Comparison of ENCODE assay signal across 8 cellular contexts in the genomic region with DNA sequence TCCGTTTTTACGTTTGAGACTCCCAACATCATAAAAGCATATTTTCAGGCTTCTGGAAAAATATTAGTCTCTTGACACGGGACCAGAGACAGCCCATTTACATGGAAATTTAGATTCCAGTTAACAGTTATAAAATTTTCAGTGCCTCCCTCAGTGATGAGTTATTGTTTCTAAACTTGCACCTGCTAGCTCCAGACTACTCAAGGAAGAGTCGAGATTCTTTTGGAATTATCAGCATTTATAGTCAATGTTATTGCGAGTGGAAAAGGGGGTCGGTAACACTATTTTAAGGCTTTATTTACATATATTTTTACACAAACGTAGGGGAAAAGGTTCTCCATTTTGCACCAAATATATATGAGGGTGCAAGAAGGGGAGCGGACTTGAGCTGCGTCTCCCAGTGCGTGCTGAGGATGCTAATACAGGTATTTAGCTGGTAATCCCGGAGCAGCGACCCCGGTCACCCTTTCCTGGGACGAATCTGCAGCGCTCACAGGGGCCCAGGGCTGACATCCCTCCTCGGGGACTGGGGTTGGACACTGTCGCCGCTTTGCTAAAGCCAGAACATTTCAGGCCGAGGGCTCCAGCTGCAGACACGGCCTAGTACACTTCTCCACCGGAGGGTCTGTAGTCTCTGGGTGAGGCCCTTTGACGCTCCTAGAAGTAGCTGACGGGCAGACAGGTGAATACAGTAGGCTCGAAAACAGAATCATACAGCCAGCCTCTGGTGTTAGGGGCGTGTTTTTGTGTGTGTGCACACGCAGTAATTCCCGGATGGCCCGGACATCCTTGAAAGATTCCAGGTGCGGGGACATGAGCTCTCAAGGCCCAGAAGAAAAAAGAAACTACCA. TPM values are rescaled to one million over a fixed set of nuclear protein-coding genes. Genes with fewer than 3 reads are reported as not detected.
DNase-seq lines count a peak whose midpoint lies in the region; ATAC-seq and TF ChIP-seq lines count a peak whose summit lies in the region.

No MANE protein-coding gene starts in this region.

- DNase-seq in CD4-positive, alpha-beta T cell, result peak in 1 of 10 experiments; percentile 20
- DNase-seq in PC-3, result peak; percentile 36
- DNase-seq in effector memory CD8-positive, alpha-beta T cell, result no peak
- peak; percentile 43 for DNase-seq in neural progenitor cell (ENCODE audit: low spot score)
- no peak for DNase-seq in NK-92 treated with Interleukin-12 subunit alpha and Interleukin-12 subunit beta, amount 100 ng/mL, for 24 hours (lab: John Stamatoyannopoulos, UW)
- no peak for DNase-seq in cerebellar nuclear complex (lab: John Stamatoyannopoulos, UW)
- no peak for DNase-seq in SHP77 (lab: John Stamatoyannopoulos, UW)

- H3K9me3 Mint-ChIP-seq in CD4-positive, alpha-beta T cell, result no peaks in the 10 kb centered on the region
- H3K9me3 Mint-ChIP-seq in effector memory CD8-positive, alpha-beta T cell, result no peaks in the 10 kb centered on the region
- H3K9me3 Mint-ChIP-seq in neural progenitor cell, result no peaks in the 10 kb centered on the region

- H3F3A ChIP-seq in PC-3 (ENCODE audit: low read length, unreplicated experiment) (peaks cover 8% of the 10 kb centered on the region), neural progenitor cell (ENCODE audit: low read depth) (peaks cover 67% of the 10 kb centered on the region)

- H3K9ac ChIP-seq in PC-3 (ENCODE audit: low read length) (peak overlapping the region; percentile 53), neural progenitor cell (peak overlapping the region; percentile 10)

- ATAC-seq in CD4-positive, alpha-beta T cell (ENCODE audit: poor library complexity), result no peak
- peak; percentile 1; the same call in 1 of the 2 replicates for ATAC-seq in PC-3
- ATAC-seq in effector memory CD8-positive, alpha-beta T cell (replicated peaks), result no peak
- no peak for ATAC-seq in GM19324 (IDR thresholded peaks at IDR 0.05; ENCODE audit: low FRiP score, unreplicated experiment)

- H3K4me1 Mint-ChIP-seq in CD4-positive, alpha-beta T cell (ENCODE audit: low read depth), result peaks cover 56% of the 10 kb centered on the region
- H3K4me1 Mint-ChIP-seq in effector memory CD8-positive, alpha-beta T cell (ENCODE audit: low read depth in 2 of 2), result peaks cover 24 to 45% of the 10 kb centered on the region in 2 donors
- peaks cover 18% of the 10 kb centered on the region for H3K4me1 Mint-ChIP-seq in neural progenitor cell

- H3K36me3 ChIP-seq in PC-3 (ENCODE audit: low read depth, low read length), result peaks cover 26% of the 10 kb centered on the region
- H3K36me3 ChIP-seq in neural progenitor cell, result peaks cover 15% of the 10 kb centered on the region

- peaks cover 65% of the 10 kb centered on the region for H3K36me3 Mint-ChIP-seq in CD4-positive, alpha-beta T cell (ENCODE audit: low read depth)
- H3K36me3 Mint-ChIP-seq in effector memory CD8-positive, alpha-beta T cell (ENCODE audit: insufficient read depth), result peaks cover 77% of the 10 kb centered on the region
- H3K36me3 Mint-ChIP-seq in neural progenitor cell, result peaks cover 20% of the 10 kb centered on the region

- TF ChIP-seq CTCF in CD4-positive, alpha-beta T cell (IDR thresholded peaks at IDR 0.05), result no peak
- TF ChIP-seq CTCF in PC-3 (conservative IDR thresholded peaks at IDR 0.05; ENCODE audit: low read depth, low read length) (no peak; the same call in 1 of the 2 replicates), neural progenitor cell (IDR thresholded peaks at IDR 0.05) (no peak)

- peak overlapping the region; percentile 99 for H3K27ac ChIP-seq in CD4-positive, alpha-beta T cell (ENCODE audit: low read depth, low read length)
- H3K27ac ChIP-seq in PC-3 (ENCODE audit: low read length) (peak overlapping the region; percentile 19), neural progenitor cell (peak overlapping the region; percentile 49)

- H3K9me2 ChIP-seq in PC-3 (replicated peaks; ENCODE audit: low read length), result no peaks in the 10 kb centered on the region

- H3K27me3 ChIP-seq in CD4-positive, alpha-beta T cell (ENCODE audit: control insufficient read depth, insufficient read depth, low read length), result no peaks in the 10 kb centered on the region
- H3K27me3 ChIP-seq in PC-3 (ENCODE audit: low read length) (no peaks in the 10 kb centered on the region), neural progenitor cell (no peaks in the 10 kb centered on the region)

- H3K4me3 ChIP-seq in PC-3 (ENCODE audit: low read length), result peak overlapping the region; percentile 98
- peak overlapping the region; percentile 35 for H3K4me3 ChIP-seq in neural progenitor cell

- no peaks in the 10 kb centered on the region for H3K9me3 ChIP-seq in CD4-positive, alpha-beta T cell (ENCODE audit: control insufficient read depth, low read length)
- no peaks in the 10 kb centered on the region for H3K9me3 ChIP-seq in PC-3 (ENCODE audit: low read length)
- no peaks in the 10 kb centered on the region for H3K9me3 ChIP-seq in neural progenitor cell (ENCODE audit: low read depth)

- CTCF ChIA-PET in CD4-positive, alpha-beta T cell (lab: Charles Lee), result interaction anchor here (0.9 to 3.4 kb wide), 3 partner anchors 8 to 92 kb away, joined by 3 to 29 read pairs (median 3); a partner anchor contains a TSS
- CTCF ChIA-PET in PC-3 (lab: Charles Lee), result interaction anchor here (0.6 to 1.0 kb wide), 3 partner anchors 159 to 968 kb away, joined by 3 to 5 read pairs (median 3); no protein-coding TSS in a partner anchor

- BruUV-seq in PC-3 (replicated peaks; lab: Mats Ljungman, UMichigan), result TSS peak; percentile 48

- H3K4me3 Mint-ChIP-seq in CD4-positive, alpha-beta T cell, result peak overlapping the region; percentile 98
- peak overlapping the region; percentile 94 to 99 for H3K4me3 Mint-ChIP-seq in effector memory CD8-positive, alpha-beta T cell
- peak overlapping the region; percentile 95 for H3K4me3 Mint-ChIP-seq in neural progenitor cell

- H4K20me1 ChIP-seq in PC-3 (ENCODE audit: low read length) (peaks cover 28% of the 10 kb centered on the region), neural progenitor cell (ENCODE audit: low read depth) (peaks cover 25% of the 10 kb centered on the region)

- peaks cover 3% of the 10 kb centered on the region for H3K27me3 Mint-ChIP-seq in CD4-positive, alpha-beta T cell
- no peaks in the 10 kb centered on the region for H3K27me3 Mint-ChIP-seq in effector memory CD8-positive, alpha-beta T cell
- H3K27me3 Mint-ChIP-seq in neural progenitor cell (ENCODE audit: insufficient read depth, low read depth), result peaks cover 6% of the 10 kb centered on the region

- intact Hi-C loops in CD4-positive, alpha-beta T cell (cut with DNase I, micrococcal nuclease), result loop anchor here (1.0 to 5.0 kb wide), 3 partner anchors 9 to 101 kb away; a partner anchor contains a TSS
- intact Hi-C loops in PC-3 (cut with micrococcal nuclease), result loop anchor here (1.0 to 2.0 kb wide), 2 partner anchors 9 to 103 kb away; a partner anchor contains a TSS

- peak overlapping the region; percentile 100 for H3K27ac Mint-ChIP-seq in CD4-positive, alpha-beta T cell
- H3K27ac Mint-ChIP-seq in effector memory CD8-positive, alpha-beta T cell, result peak overlapping the region; percentile 98 to 99
- H3K27ac Mint-ChIP-seq in neural progenitor cell, result peak overlapping the region; percentile 76

- POLR2A ChIA-PET in CD4-positive, alpha-beta T cell (lab: Charles Lee), result interaction anchor here (1.2 to 5.2 kb wide), 13 partner anchors 8 to 967 kb away, joined by 3 to 140 read pairs (median 14); a partner anchor contains a TSS
- POLR2A ChIA-PET in PC-3 (lab: Charles Lee; ENCODE audit: unreplicated experiment), result interaction anchor here (0.6 to 1.3 kb wide), 4 partner anchors 9 to 1572 kb away, joined by 3 to 11 read pairs (median 5); a partner anchor contains a TSS

- peaks cover 21% of the 10 kb centered on the region for H3K4me1 ChIP-seq in PC-3 (ENCODE audit: insufficient read depth, low read length)
- peaks cover 8% of the 10 kb centered on the region for H3K4me1 ChIP-seq in neural progenitor cell

- H3K79me2 ChIP-seq in PC-3 (ENCODE audit: low read length), result peaks cover 61% of the 10 kb centered on the region
- peaks cover 43% of the 10 kb centered on the region for H3K79me2 ChIP-seq in neural progenitor cell (ENCODE audit: low read depth)

- H2AFZ ChIP-seq in PC-3 (ENCODE audit: low read length) (peak overlapping the region; percentile 36), neural progenitor cell (replicated peaks) (peak overlapping the region; percentile 0)

- peak overlapping the region; percentile 83 for H3K4me2 ChIP-seq in PC-3 (ENCODE audit: low read length)
- H3K4me2 ChIP-seq in neural progenitor cell, result peak overlapping the region; percentile 73

RNA-seq across cellular contexts. Expression of a gene that starts 0.7 kb away (rescaled TPM):
- total RNA-seq in CD4-positive, alpha-beta T cell, result 10 to 100 TPM; 73.5 to 76.6 TPM
- total RNA-seq in PC-3 (2014; rRNA removed) (22.8 and 27.6 TPM in 2 replicates), neural progenitor cell (ENCODE audit: low replicate concordance) (19.8 and 30.2 TPM in 2 replicates)

RNA-seq across cellular contexts. Expression of a gene that starts 8.9 kb away (rescaled TPM):
- total RNA-seq in CD4-positive, alpha-beta T cell, result 1,000 to 10,000 TPM; 1,722 to 1,769 TPM
- total RNA-seq in PC-3 (2014; rRNA removed) (2,441 and 2,844 TPM in 2 replicates), neural progenitor cell (ENCODE audit: low replicate concordance) (2,339 and 2,343 TPM in 2 replicates)

RNA-seq across cellular contexts. Expression of a gene that starts 46.8 kb away (rescaled TPM):
- 1 to 10 TPM; 6.3 to 6.6 TPM for total RNA-seq in CD4-positive, alpha-beta T cell
- total RNA-seq in PC-3 (2014; rRNA removed), result 12.1 and 14.1 TPM in 2 replicates
- total RNA-seq in neural progenitor cell (ENCODE audit: low replicate concordance), result 38.2 and 46.1 TPM in 2 replicates

Comparison
In these comparisons a context has a peak if more than half of its experiments do, and no peak if none do; other contexts are left out.
1. DNase-seq: peak in PC-3 (single experiment) and neural progenitor cell (single experiment); none in effector memory CD8-positive, alpha-beta T cell (0 of 3), NK-92 treated with Interleukin-12 subunit alpha and Interleukin-12 subunit beta, amount 100 ng/mL, for 24 hours (single experiment), cerebellar nuclear complex (0 of 2) and SHP77 (0 of 2).
2. H3K27ac ChIP-seq: peak in every context shown above with its lines; median percentile 99 in CD4-positive, alpha-beta T cell; 49 in neural progenitor cell; 19 in PC-3.
3. Peak in every context shown above with its lines, with median percentiles within 50 percentile points of each other: H3K27ac Mint-ChIP-seq and H3K4me3 Mint-ChIP-seq.